In the genomic region with DNA sequence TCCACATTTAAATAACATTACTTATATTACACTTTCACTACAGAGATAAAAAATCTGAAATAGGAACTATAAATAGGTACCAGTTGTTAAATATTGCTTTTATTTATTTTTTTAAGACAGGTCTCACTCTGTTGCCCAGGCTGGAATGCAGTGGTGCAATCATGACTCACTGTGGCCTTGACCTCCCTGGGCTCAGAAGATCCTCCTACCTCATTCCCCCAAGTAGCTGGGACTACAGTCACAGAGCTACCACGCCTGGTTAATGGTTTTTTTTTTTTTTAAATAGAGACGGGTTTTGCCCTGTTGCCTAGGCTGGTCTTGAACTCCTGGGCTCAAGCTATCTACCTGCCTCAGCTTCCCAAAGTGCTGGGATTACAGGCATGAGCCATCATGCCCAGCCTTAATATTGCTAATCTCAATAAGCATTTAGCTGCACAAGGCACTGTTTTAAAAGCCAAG, we compare ENCODE assay signal across 11 cellular contexts. TPM values are rescaled to one million over a fixed set of nuclear protein-coding genes. Genes with fewer than 3 reads are reported as not detected.
DNase-seq lines count a peak whose midpoint lies in the region; ATAC-seq and TF ChIP-seq lines count a peak whose summit lies in the region.
"Had no signal": no experiment of that assay in that cellular context is flagged by ENCODE, and none has a peak within 500 bp of the region (broad histone marks: within the 10 kb centered on the region; RNA-seq: fewer than 3 reads in every experiment).

No MANE protein-coding gene starts in this region.

- no peak for TF ChIP-seq POLR2A in spleen (IDR thresholded peaks at IDR 0.05)

- TF ChIP-seq CTCF in tibial artery (IDR thresholded peaks at IDR 0.05) (no peak), spleen (IDR thresholded peaks at IDR 0.05 in 8 of 11, conservative IDR thresholded peaks at IDR 0.05 in 3 of 11) (no peak)

- no peak overlapping the region for H3K4me3 ChIP-seq in tibial artery
- no peak overlapping the region for H3K4me3 ChIP-seq in spleen

- DNase-seq in NCI-H2227 (lab: John Stamatoyannopoulos, UW; ENCODE audit: unreplicated experiment) (peak; percentile 3), NCI-H2227 treated with DMSO at 0.1 percent for 48 hours (lab: John Stamatoyannopoulos, UW) (no peak), SKM-1 treated with dmso at 0.1 percent for 144 hours (lab: John Stamatoyannopoulos, UW; ENCODE audit: unreplicated experiment) (peak; percentile 10), glomerular visceral epithelial cell (ENCODE audit: extremely low spot score) (peak; percentile 94), tibial artery (peak; percentile 51 to 72), SHP77 treated with DMSO at 0.1 percent for 48 hours (lab: John Stamatoyannopoulos, UW) (no peak), spleen (no peak)
- DNase-seq: left colon, SHP77 had no signal

- 50 to 75% (median 51%) methylated on average over 2 of the region's 2 CpGs for WGBS in spleen, 5 donors

- H3K9me3 ChIP-seq in tibial artery (no peaks in the 10 kb centered on the region), spleen (peaks cover 0 to 7% (median 0%) of the 10 kb centered on the region in 8 donors)

- H3K27ac ChIP-seq in tibial artery (peak overlapping the region; percentile 37 to 52), spleen (no peak overlapping the region)
- H3K27ac ChIP-seq: 22Rv1 had no signal

- peaks cover 20 to 37% (median 26%) of the 10 kb centered on the region in 3 donors for H3K36me3 ChIP-seq in tibial artery
- peaks cover 0 to 89% (median 39%) of the 10 kb centered on the region in 6 donors for H3K36me3 ChIP-seq in spleen

- ATAC-seq in GM19397 (IDR thresholded peaks at IDR 0.05; ENCODE audit: unreplicated experiment): no peak
- ATAC-seq: left colon had no signal

- no peaks in the 10 kb centered on the region for H3K27me3 ChIP-seq in tibial artery
- H3K27me3 ChIP-seq in spleen (replicated peaks in 1 of 7): no peaks in the 10 kb centered on the region

- H3K4me1 ChIP-seq in tibial artery: peaks cover 0 to 44% (median 17%) of the 10 kb centered on the region in 4 donors
- peaks cover 0 to 42% (median 3%) of the 10 kb centered on the region in 6 donors for H3K4me1 ChIP-seq in spleen

- intact Hi-C loops in tibial artery (cut with DNase I; ENCODE audit: low total_unique reads) (no loop called here), spleen (cut with DNase I; ENCODE audit: low total_unique reads) (no loop called here)

RNA-seq across cellular contexts. Expression of a gene that starts 17.3 kb away (rescaled TPM):
- 10 to 100 TPM; 12.2 to 18.6 (median 16.2) TPM for total RNA-seq in spleen
- polyA plus RNA-seq in spleen: 10 to 100 TPM; 23.3 to 35.9 (median 34.1) TPM

RNA-seq across cellular contexts. Expression of a gene that starts 20.9 kb away (rescaled TPM):
- 10 to 100 TPM; 11.6 to 18.0 (median 14.6) TPM for total RNA-seq in spleen
- 10 to 100 TPM in 1 of 3 donors, 1 to 10 TPM in 2; 6.6 to 11.3 (median 6.9) TPM for polyA plus RNA-seq in spleen

Comparison
In these comparisons a context has a peak if more than half of its experiments do, and no peak if none do; other contexts are left out.
1. DNase-seq: peak in NCI-H2227 (single experiment), SKM-1 treated with dmso at 0.1 percent for 144 hours (single experiment), glomerular visceral epithelial cell (single experiment) and tibial artery (2 of 2); none in NCI-H2227 treated with DMSO at 0.1 percent for 48 hours (single experiment), SHP77 treated with DMSO at 0.1 percent for 48 hours (single experiment) and spleen (single experiment).
2. H3K27ac ChIP-seq: peak in tibial artery (2 of 2); none in spleen (0 of 8).